1 cellular context compared by ENCODE assay signal in genomic region chr17:68101075-68101991, GRCh38.
TF ChIP-seq lines count a peak whose summit lies in the region.

No MANE protein-coding gene starts in this region.

TF ChIP-seq in HepG2, 621 proteins besides CTCF, POLR2A, EP300 and RAD21 (continued from another document):
- TF ChIP-seq, protein P1, sequence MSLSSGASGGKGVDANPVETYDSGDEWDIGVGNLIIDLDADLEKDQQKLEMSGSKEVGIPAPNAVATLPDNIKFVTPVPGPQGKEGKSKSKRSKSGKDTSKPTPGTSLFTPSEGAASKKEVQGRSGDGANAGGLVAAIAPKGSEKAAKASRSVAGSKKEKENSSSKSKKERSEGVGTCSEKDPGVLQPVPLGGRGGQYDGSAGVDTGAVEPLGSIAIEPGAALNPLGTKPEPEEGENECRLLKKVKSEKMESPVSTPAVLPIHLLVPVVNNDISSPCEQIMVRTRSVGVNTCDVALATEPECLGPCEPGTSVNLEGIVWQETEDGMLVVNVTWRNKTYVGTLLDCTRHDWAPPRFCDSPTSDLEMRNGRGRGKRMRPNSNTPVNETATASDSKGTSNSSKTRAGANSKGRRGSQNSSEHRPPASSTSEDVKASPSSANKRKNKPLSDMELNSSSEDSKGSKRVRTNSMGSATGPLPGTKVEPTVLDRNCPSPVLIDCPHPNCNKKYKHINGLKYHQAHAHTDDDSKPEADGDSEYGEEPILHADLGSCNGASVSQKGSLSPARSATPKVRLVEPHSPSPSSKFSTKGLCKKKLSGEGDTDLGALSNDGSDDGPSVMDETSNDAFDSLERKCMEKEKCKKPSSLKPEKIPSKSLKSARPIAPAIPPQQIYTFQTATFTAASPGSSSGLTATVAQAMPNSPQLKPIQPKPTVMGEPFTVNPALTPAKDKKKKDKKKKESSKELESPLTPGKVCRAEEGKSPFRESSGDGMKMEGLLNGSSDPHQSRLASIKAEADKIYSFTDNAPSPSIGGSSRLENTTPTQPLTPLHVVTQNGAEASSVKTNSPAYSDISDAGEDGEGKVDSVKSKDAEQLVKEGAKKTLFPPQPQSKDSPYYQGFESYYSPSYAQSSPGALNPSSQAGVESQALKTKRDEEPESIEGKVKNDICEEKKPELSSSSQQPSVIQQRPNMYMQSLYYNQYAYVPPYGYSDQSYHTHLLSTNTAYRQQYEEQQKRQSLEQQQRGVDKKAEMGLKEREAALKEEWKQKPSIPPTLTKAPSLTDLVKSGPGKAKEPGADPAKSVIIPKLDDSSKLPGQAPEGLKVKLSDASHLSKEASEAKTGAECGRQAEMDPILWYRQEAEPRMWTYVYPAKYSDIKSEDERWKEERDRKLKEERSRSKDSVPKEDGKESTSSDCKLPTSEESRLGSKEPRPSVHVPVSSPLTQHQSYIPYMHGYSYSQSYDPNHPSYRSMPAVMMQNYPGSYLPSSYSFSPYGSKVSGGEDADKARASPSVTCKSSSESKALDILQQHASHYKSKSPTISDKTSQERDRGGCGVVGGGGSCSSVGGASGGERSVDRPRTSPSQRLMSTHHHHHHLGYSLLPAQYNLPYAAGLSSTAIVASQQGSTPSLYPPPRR (CRISPR knock-in tag; IDR thresholded peaks at IDR 0.05; ENCODE audit: borderline replicate concordance) = peak; percentile 89
- peak; percentile 63 for TF ChIP-seq DMAP1 (CRISPR knock-in tag; IDR thresholded peaks at IDR 0.05)
- peak; percentile 93 for TF ChIP-seq HOXD1 (CRISPR knock-in tag; IDR thresholded peaks at IDR 0.05)
- peak; percentile 92; the same call in 1 of the 2 replicates for TF ChIP-seq ZNF564 (CRISPR knock-in tag; IDR thresholded peaks at IDR 0.05)
- TF ChIP-seq, protein P2, sequence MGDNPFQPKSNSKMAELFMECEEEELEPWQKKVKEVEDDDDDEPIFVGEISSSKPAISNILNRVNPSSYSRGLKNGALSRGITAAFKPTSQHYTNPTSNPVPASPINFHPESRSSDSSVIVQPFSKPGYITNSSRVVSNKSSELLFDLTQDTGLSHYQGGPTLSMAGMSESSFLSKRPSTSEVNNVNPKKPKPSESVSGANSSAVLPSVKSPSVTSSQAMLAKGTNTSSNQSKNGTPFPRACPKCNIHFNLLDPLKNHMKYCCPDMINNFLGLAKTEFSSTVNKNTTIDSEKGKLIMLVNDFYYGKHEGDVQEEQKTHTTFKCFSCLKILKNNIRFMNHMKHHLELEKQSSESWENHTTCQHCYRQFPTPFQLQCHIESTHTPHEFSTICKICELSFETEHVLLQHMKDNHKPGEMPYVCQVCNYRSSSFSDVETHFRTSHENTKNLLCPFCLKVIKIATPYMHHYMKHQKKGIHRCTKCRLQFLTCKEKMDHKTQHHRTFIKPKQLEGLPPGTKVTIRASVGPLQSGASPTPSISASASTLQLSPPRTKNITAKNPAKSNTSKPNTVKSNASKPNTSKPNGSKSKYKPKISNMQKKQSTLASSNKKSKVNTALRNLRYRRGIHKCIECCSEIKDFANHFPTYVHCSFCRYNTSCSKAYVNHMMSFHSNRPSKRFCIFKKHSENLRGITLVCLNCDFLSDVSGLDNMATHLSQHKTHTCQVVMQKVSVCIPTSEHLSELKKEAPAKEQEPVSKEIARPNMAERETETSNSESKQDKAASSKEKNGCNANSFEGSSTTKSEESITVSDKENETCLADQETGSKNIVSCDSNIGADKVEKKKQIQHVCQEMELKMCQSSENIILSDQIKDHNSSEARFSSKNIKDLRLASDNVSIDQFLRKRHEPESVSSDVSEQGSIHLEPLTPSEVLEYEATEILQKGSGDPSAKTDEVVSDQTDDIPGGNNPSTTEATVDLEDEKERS (CRISPR knock-in tag; IDR thresholded peaks at IDR 0.05) = peak; percentile 68; the same call in 1 of the 2 replicates
- TF ChIP-seq DR1 (CRISPR knock-in tag; IDR thresholded peaks at IDR 0.05) = peak; percentile 90; the same call in 1 of the 2 replicates
- TF ChIP-seq ZNF251 (CRISPR knock-in tag; IDR thresholded peaks at IDR 0.05) = no peak
- TF ChIP-seq, protein P3, sequence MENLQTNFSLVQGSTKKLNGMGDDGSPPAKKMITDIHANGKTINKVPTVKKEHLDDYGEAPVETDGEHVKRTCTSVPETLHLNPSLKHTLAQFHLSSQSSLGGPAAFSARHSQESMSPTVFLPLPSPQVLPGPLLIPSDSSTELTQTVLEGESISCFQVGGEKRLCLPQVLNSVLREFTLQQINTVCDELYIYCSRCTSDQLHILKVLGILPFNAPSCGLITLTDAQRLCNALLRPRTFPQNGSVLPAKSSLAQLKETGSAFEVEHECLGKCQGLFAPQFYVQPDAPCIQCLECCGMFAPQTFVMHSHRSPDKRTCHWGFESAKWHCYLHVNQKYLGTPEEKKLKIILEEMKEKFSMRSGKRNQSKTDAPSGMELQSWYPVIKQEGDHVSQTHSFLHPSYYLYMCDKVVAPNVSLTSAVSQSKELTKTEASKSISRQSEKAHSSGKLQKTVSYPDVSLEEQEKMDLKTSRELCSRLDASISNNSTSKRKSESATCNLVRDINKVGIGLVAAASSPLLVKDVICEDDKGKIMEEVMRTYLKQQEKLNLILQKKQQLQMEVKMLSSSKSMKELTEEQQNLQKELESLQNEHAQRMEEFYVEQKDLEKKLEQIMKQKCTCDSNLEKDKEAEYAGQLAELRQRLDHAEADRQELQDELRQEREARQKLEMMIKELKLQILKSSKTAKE (CRISPR knock-in tag; IDR thresholded peaks at IDR 0.05; ENCODE audit: borderline replicate concordance) = peak; percentile 95
- TF ChIP-seq IKZF5 (CRISPR knock-in tag; IDR thresholded peaks at IDR 0.05) = peak; percentile 98
- peak; percentile 94 for TF ChIP-seq SP4 (CRISPR knock-in tag; IDR thresholded peaks at IDR 0.05)
- TF ChIP-seq KAT7 (CRISPR knock-in tag; IDR thresholded peaks at IDR 0.05; ENCODE audit: borderline replicate concordance) = no peak
- no peak for TF ChIP-seq ATF3 (CRISPR knock-in tag; IDR thresholded peaks at IDR 0.05)
- peak; percentile 90 for TF ChIP-seq RFXAP (CRISPR knock-in tag; IDR thresholded peaks at IDR 0.05; ENCODE audit: borderline replicate concordance)
- TF ChIP-seq ZNF292 (CRISPR knock-in tag; IDR thresholded peaks at IDR 0.05; ENCODE audit: borderline replicate concordance, low read depth) = peak; percentile 78
- TF ChIP-seq, protein P4, sequence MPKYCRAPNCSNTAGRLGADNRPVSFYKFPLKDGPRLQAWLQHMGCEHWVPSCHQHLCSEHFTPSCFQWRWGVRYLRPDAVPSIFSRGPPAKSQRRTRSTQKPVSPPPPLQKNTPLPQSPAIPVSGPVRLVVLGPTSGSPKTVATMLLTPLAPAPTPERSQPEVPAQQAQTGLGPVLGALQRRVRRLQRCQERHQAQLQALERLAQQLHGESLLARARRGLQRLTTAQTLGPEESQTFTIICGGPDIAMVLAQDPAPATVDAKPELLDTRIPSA (CRISPR knock-in tag; IDR thresholded peaks at IDR 0.05; ENCODE audit: borderline replicate concordance) = 0 out of 2 replicates have a peak, but pooled peaks have one; percentile 63
- 0 out of 2 replicates have a peak, but pooled peaks have one; percentile 20 for TF ChIP-seq GATA4 (IDR thresholded peaks at IDR 0.05; ENCODE audit: borderline replicate concordance, low read depth)
- TF ChIP-seq WIZ (CRISPR knock-in tag; IDR thresholded peaks at IDR 0.05) = 0 out of 2 replicates have a peak, but pooled peaks have one; percentile 81
- no peak for TF ChIP-seq ZNF703 (CRISPR knock-in tag; IDR thresholded peaks at IDR 0.05; ENCODE audit: borderline replicate concordance)
- no peak for TF ChIP-seq PAF1 (CRISPR knock-in tag; IDR thresholded peaks at IDR 0.05)
- peak; percentile 99 for TF ChIP-seq IRX3 (CRISPR knock-in tag; IDR thresholded peaks at IDR 0.05; ENCODE audit: borderline replicate concordance, low read depth)
- TF ChIP-seq PREB (CRISPR knock-in tag; IDR thresholded peaks at IDR 0.05) = 0 out of 2 replicates have a peak, but pooled peaks have one; percentile 66
- no peak for TF ChIP-seq HMG20B (CRISPR knock-in tag; conservative IDR thresholded peaks at IDR 0.05)
- peak; percentile 78; the same call in 1 of the 2 replicates for TF ChIP-seq ZNF264 (CRISPR knock-in tag; IDR thresholded peaks at IDR 0.05)
- TF ChIP-seq ZNF720 (CRISPR knock-in tag; IDR thresholded peaks at IDR 0.05) = no peak; the same call in 1 of the 2 replicates
- peak; percentile 99 for TF ChIP-seq IKZF4 (CRISPR knock-in tag; IDR thresholded peaks at IDR 0.05; ENCODE audit: borderline replicate concordance, low read depth, not compliant biosample characterization)
- TF ChIP-seq NFKBIZ (CRISPR knock-in tag; IDR thresholded peaks at IDR 0.05) = peak; percentile 93
- peak; percentile 50 for TF ChIP-seq RBM39 (IDR thresholded peaks at IDR 0.05; ENCODE audit: low read depth, low read length, poor library complexity, severe bottlenecking)
- peak; percentile 99 for TF ChIP-seq ZNF766 (CRISPR knock-in tag; IDR thresholded peaks at IDR 0.05; ENCODE audit: borderline replicate concordance)
- no peak for TF ChIP-seq SP140L (CRISPR knock-in tag; IDR thresholded peaks at IDR 0.05; ENCODE audit: borderline replicate concordance)
- TF ChIP-seq RELA (CRISPR knock-in tag; IDR thresholded peaks at IDR 0.05) = peak; percentile 77; the same call in 1 of the 2 replicates
- TF ChIP-seq ZNF256 (CRISPR knock-in tag; conservative IDR thresholded peaks at IDR 0.05) = peak; percentile 75; the same call in 1 of the 2 replicates
- peak; percentile 92 for TF ChIP-seq SMAD9 (CRISPR knock-in tag; IDR thresholded peaks at IDR 0.05)
- peak; percentile 93 for TF ChIP-seq ZSCAN20 (CRISPR knock-in tag; IDR thresholded peaks at IDR 0.05; ENCODE audit: borderline replicate concordance)
- no peak for TF ChIP-seq ZNF432 (CRISPR knock-in tag; IDR thresholded peaks at IDR 0.05; ENCODE audit: borderline replicate concordance)
- TF ChIP-seq GABPA (IDR thresholded peaks at IDR 0.05; ENCODE audit: low read depth, low read length) = no peak
- peak; percentile 71 for TF ChIP-seq GABPA (CRISPR knock-in tag; IDR thresholded peaks at IDR 0.05; ENCODE audit: low read depth)
- no peak for TF ChIP-seq SCMH1 (CRISPR knock-in tag; IDR thresholded peaks at IDR 0.05; ENCODE audit: borderline replicate concordance)
- TF ChIP-seq NCOA5 (CRISPR knock-in tag; IDR thresholded peaks at IDR 0.05) = no peak
- TF ChIP-seq, protein P5, sequence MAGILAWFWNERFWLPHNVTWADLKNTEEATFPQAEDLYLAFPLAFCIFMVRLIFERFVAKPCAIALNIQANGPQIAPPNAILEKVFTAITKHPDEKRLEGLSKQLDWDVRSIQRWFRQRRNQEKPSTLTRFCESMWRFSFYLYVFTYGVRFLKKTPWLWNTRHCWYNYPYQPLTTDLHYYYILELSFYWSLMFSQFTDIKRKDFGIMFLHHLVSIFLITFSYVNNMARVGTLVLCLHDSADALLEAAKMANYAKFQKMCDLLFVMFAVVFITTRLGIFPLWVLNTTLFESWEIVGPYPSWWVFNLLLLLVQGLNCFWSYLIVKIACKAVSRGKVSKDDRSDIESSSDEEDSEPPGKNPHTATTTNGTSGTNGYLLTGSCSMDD (CRISPR knock-in tag; IDR thresholded peaks at IDR 0.05) = no peak; the same call in 1 of the 2 replicates
- TF ChIP-seq THYN1 (CRISPR knock-in tag; IDR thresholded peaks at IDR 0.05; ENCODE audit: borderline replicate concordance, low read depth) = no peak
- TF ChIP-seq CENPT (CRISPR knock-in tag; IDR thresholded peaks at IDR 0.05; ENCODE audit: low read depth) = peak; percentile 99
- peak; percentile 98 for TF ChIP-seq SAFB2 (CRISPR knock-in tag; IDR thresholded peaks at IDR 0.05; ENCODE audit: borderline replicate concordance, low read depth)
